ENCODE assay signal across 8 cellular contexts in genomic region chr13:32639502-32640105, GRCh38. TPM values are rescaled to one million over a fixed set of nuclear protein-coding genes. Genes with fewer than 3 reads are reported as not detected.
A peak's percentile ranks its signal among the peaks of the same experiment; 100 is the strongest.
DNase-seq lines count a peak whose midpoint lies in the region; ATAC-seq and TF ChIP-seq lines count a peak whose summit lies in the region.

No MANE protein-coding gene starts in this region.

- H3K36me3 ChIP-seq in lower lobe of right lung = no peaks in the 10 kb centered on the region

- H3K9me3 Mint-ChIP-seq in Calu3 (ENCODE audit: low read depth, unreplicated experiment) = no peaks in the 10 kb centered on the region
- H3K9me3 Mint-ChIP-seq in stimulated activated naive B cell treated with anti-CD40 and anti-IgM and Interleukin-4, amounts not matched to agents 10 μg/mL and 1 μg/mL and 100 μg/mL, for 72 hours = no peaks in the 10 kb centered on the region

- BruUV-seq in Calu3 (replicated peaks; lab: Mats Ljungman, UMichigan) = no TSS peak

- no peaks in the 10 kb centered on the region for H3K36me3 Mint-ChIP-seq in Calu3 (ENCODE audit: insufficient read depth, unreplicated experiment)
- H3K36me3 Mint-ChIP-seq in stimulated activated naive B cell treated with anti-CD40 and anti-IgM and Interleukin-4, amounts not matched to agents 10 μg/mL and 1 μg/mL and 100 μg/mL, for 72 hours = no peaks in the 10 kb centered on the region

- no peak overlapping the region for H3K27ac ChIP-seq in VCaP
- no peak overlapping the region for H3K27ac ChIP-seq in lower lobe of right lung

- H3K27me3 ChIP-seq in lower lobe of right lung (ENCODE audit: low read depth) = no peaks in the 10 kb centered on the region

- H3K4me3 Mint-ChIP-seq in Calu3 (ENCODE audit: low read depth, unreplicated experiment) = no peak overlapping the region
- no peak overlapping the region for H3K4me3 Mint-ChIP-seq in stimulated activated naive B cell treated with anti-CD40 and anti-IgM and Interleukin-4, amounts not matched to agents 10 μg/mL and 1 μg/mL and 100 μg/mL, for 72 hours

- TF ChIP-seq CTCF in Calu3 (IDR thresholded peaks at IDR 0.05; ENCODE audit: unreplicated experiment) (peak; percentile 16), VCaP (conservative IDR thresholded peaks at IDR 0.05) (peak; percentile 90), lower lobe of right lung (IDR thresholded peaks at IDR 0.05) (peak; percentile 81)

- no peak overlapping the region for H3K27ac Mint-ChIP-seq in Calu3 (ENCODE audit: unreplicated experiment)
- no peak overlapping the region for H3K27ac Mint-ChIP-seq in stimulated activated naive B cell treated with anti-CD40 and anti-IgM and Interleukin-4, amounts not matched to agents 10 μg/mL and 1 μg/mL and 100 μg/mL, for 72 hours

- H3K9me3 ChIP-seq in lower lobe of right lung = no peaks in the 10 kb centered on the region

- no peaks in the 10 kb centered on the region for H3K27me3 Mint-ChIP-seq in Calu3 (ENCODE audit: unreplicated experiment)
- H3K27me3 Mint-ChIP-seq in stimulated activated naive B cell treated with anti-CD40 and anti-IgM and Interleukin-4, amounts not matched to agents 10 μg/mL and 1 μg/mL and 100 μg/mL, for 72 hours = no peaks in the 10 kb centered on the region

- CTCF ChIA-PET in Calu3 (lab: Charles Lee) = interaction anchor here (1.0 to 1.7 kb wide), 2 partner anchors 52 to 54 kb away, joined by 3 to 8 read pairs; partner anchors contain the start of gene PDS5B

- H3K4me1 ChIP-seq in lower lobe of right lung = peaks cover 11% of the 10 kb centered on the region

- intact Hi-C loops in Calu3 (cut with micrococcal nuclease; ENCODE audit: unreplicated experiment) (loop anchor here (1.0 kb wide), 1 partner anchor 53 kb away; the partner anchor contains the start of gene PDS5B), lower lobe of right lung (cut with DNase I) (loop anchor here (5.0 kb wide), 1 partner anchor 47 kb away; no protein-coding TSS in a partner anchor)

- H3K4me3 ChIP-seq in lower lobe of right lung = no peak overlapping the region

- ATAC-seq in GM21360 (IDR thresholded peaks at IDR 0.05; ENCODE audit: unreplicated experiment) (peak; percentile 51), lower lobe of right lung (peak; percentile 79 to 94), HG03469 (IDR thresholded peaks at IDR 0.05; ENCODE audit: unreplicated experiment) (no peak)
- ATAC-seq in stimulated activated naive B cell treated with anti-CD40 and anti-IgM and Interleukin-4, amounts not matched to agents 10 μg/mL and 1 μg/mL and 100 μg/mL, for 72 hours (replicated peaks) = peak; percentile 76 to 78

- DNase-seq in Calu3 (peak; percentile 23), NCI-H1105 (lab: John Stamatoyannopoulos, UW) (peak; percentile 8), dermis blood vessel endothelial cell (peak; percentile 78), lower lobe of right lung (no peak)
- no peak for DNase-seq in stimulated activated naive B cell treated with anti-CD40 and anti-IgM and Interleukin-4, amounts not matched to agents 10 μg/mL and 1 μg/mL and 100 μg/mL, for 72 hours

- peaks cover 18% of the 10 kb centered on the region for H3K4me1 Mint-ChIP-seq in Calu3 (ENCODE audit: low read depth, unreplicated experiment)
- peaks cover 17 to 32% of the 10 kb centered on the region in 2 donors for H3K4me1 Mint-ChIP-seq in stimulated activated naive B cell treated with anti-CD40 and anti-IgM and Interleukin-4, amounts not matched to agents 10 μg/mL and 1 μg/mL and 100 μg/mL, for 72 hours

RNA-seq across cellular contexts. Expression of gene PDS5B, which starts 53.4 kb away (rescaled TPM):
- total RNA-seq in Calu3 (2022) (28.8 and 33.9 TPM in 2 replicates), dermis blood vessel endothelial cell (35.7 and 40.2 TPM in 2 replicates), lower lobe of right lung (46.3 TPM)

Comparison
In these comparisons a context has a peak if more than half of its experiments do, and no peak if none do; other contexts are left out.
1. DNase-seq: peak in Calu3 (single experiment), NCI-H1105 (single experiment) and dermis blood vessel endothelial cell (single experiment); none in lower lobe of right lung (single experiment) and stimulated activated naive B cell treated with anti-CD40 and anti-IgM and Interleukin-4, amounts not matched to agents 10 μg/mL and 1 μg/mL and 100 μg/mL, for 72 hours (single experiment).
2. CTCF ChIP-seq: peak in every context shown above with its lines; median percentile 90 in VCaP; 81 in lower lobe of right lung; 16 in Calu3.